19 cellular contexts compared by ENCODE assay signal in genomic region chr3:5750874-5751273, GRCh38.
A peak's percentile ranks its signal among the peaks of the same experiment; 100 is the strongest.
DNase-seq lines count a peak whose midpoint lies in the region; ATAC-seq, FAIRE-seq and TF ChIP-seq lines count a peak whose summit lies in the region.
"Had no signal": no experiment of that assay in that cellular context is flagged by ENCODE, and none has a peak within 500 bp of the region (broad histone marks: within the 10 kb centered on the region; RNA-seq: fewer than 3 reads in every experiment).

No MANE protein-coding gene starts in this region.

- TF ChIP-seq CTCF in HepG2 (CRISPR knock-in tag; IDR thresholded peaks at IDR 0.05) (no peak), right lobe of liver (IDR thresholded peaks at IDR 0.05) (no peak), IMR-90 (conservative IDR thresholded peaks at IDR 0.05; ENCODE audit: low read depth, low read length) (no peak)

- no peaks in the 10 kb centered on the region for H3K4me1 ChIP-seq in HepG2 (ENCODE audit: insufficient read depth, low read length)
- no peaks in the 10 kb centered on the region for H3K4me1 ChIP-seq in right lobe of liver
- H3K4me1 ChIP-seq in IMR-90 (ENCODE audit: control insufficient read depth, insufficient read depth, low read length) = no peaks in the 10 kb centered on the region
- H3K4me1 ChIP-seq: BE2C had no signal

- H2AFZ ChIP-seq in HepG2 (ENCODE audit: low read length) (no peak overlapping the region), IMR-90 (replicated peaks; ENCODE audit: low read length, poor library complexity) (no peak overlapping the region)

- no peak overlapping the region for H2BK5ac ChIP-seq in IMR-90 (ENCODE audit: low read depth, low read length, poor library complexity, severe bottlenecking)

- no peak overlapping the region for H4K91ac ChIP-seq in IMR-90 (ENCODE audit: insufficient read depth, low read depth, low read length)

- H2BK20ac ChIP-seq in IMR-90 (ENCODE audit: low read depth, low read length) = no peak overlapping the region

- H3K27me3 ChIP-seq in HepG2 (ENCODE audit: control insufficient read depth in 1 of 2, insufficient read depth in 2 of 2, low read length in 2 of 2) (no peaks in the 10 kb centered on the region), right lobe of liver (no peaks in the 10 kb centered on the region), IMR-90 (ENCODE audit: control insufficient read depth, insufficient read depth, low read length) (no peaks in the 10 kb centered on the region)
- H3K27me3 ChIP-seq: BE2C, BLaER1 had no signal

- TF ChIP-seq POLR2A in HepG2 (IDR thresholded peaks at IDR 0.05; ENCODE audit: insufficient read depth in 1 of 2, low read depth in 2 of 2, low read length in 2 of 2) (no peak), right lobe of liver (IDR thresholded peaks at IDR 0.05) (no peak), IMR-90 (IDR thresholded peaks at IDR 0.05; ENCODE audit: low read depth, low read length) (no peak)

- no peak overlapping the region for H3K27ac ChIP-seq in HepG2 (ENCODE audit: extremely low read length, insufficient read depth, low read length)
- H3K27ac ChIP-seq in right lobe of liver = no peak overlapping the region
- H3K27ac ChIP-seq in IMR-90 (ENCODE audit: insufficient read depth, low read length) = no peak overlapping the region
- H3K27ac ChIP-seq: 22Rv1, BLaER1 had no signal

- intact Hi-C loops in HepG2 (cut with micrococcal nuclease; ENCODE audit: unreplicated experiment) = no loop called here
- intact Hi-C loops in right lobe of liver (cut with DNase I) = no loop called here
- intact Hi-C loops in IMR-90 (cut with micrococcal nuclease) = no loop called here

- POLR2A ChIA-PET in HepG2 (lab: Yijun Ruan, JAX) (no interaction called here), IMR-90 (lab: Charles Lee; ENCODE audit: unreplicated experiment) (no interaction called here)

- H2BK120ac ChIP-seq in IMR-90 (ENCODE audit: low read depth, low read length) = no peak overlapping the region

- H3K4me3 ChIP-seq in HepG2 (replicated peaks in 1 of 3; ENCODE audit: insufficient read depth in 1 of 3, low read depth in 2 of 3, low read length in 3 of 3) (no peak overlapping the region), right lobe of liver (no peak overlapping the region), IMR-90 (ENCODE audit: insufficient read depth, low read depth, low read length) (no peak overlapping the region)
- H3K4me3 ChIP-seq: BLaER1 had no signal

- no peaks in the 10 kb centered on the region for H3K79me2 ChIP-seq in HepG2 (ENCODE audit: insufficient read depth, low read length)

- H3K4ac ChIP-seq in IMR-90 (ENCODE audit: low read depth, low read length) = no peak overlapping the region

- DNase-seq in HepG2 (ENCODE audit: low spot score) (no peak), right lobe of liver (no peak), IMR-90 (no peak), NCI-H1417 (lab: John Stamatoyannopoulos, UW) (no peak)
- DNase-seq: ACHN; BE2C; C1 segment of cervical spinal cord; CD4-positive, alpha-beta memory T cell; CD4-positive, CD25-positive, alpha-beta regulatory T cell; CD8-positive, alpha-beta memory T cell; COR-L47; DMS79 treated with DMSO at 0.1 percent for 48 hours; GF-D8 had no signal

- TF ChIP-seq RAD21 in HepG2 (CRISPR knock-in tag; IDR thresholded peaks at IDR 0.05) = no peak
- TF ChIP-seq RAD21 in IMR-90 (IDR thresholded peaks at IDR 0.05; ENCODE audit: low read length) = no peak

- H2AK9ac ChIP-seq in IMR-90 (replicated peaks; ENCODE audit: low read depth, low read length, poor library complexity) = no peak overlapping the region

- TF ChIP-seq EP300 in HepG2 (IDR thresholded peaks at IDR 0.05; ENCODE audit: low read depth in 2 of 2, low read length in 2 of 2) = no peak
- TF ChIP-seq EP300 in HepG2 (CRISPR knock-in tag; IDR thresholded peaks at IDR 0.05; ENCODE audit: borderline replicate concordance) = no peak

- ATAC-seq in HepG2 (no peak), right lobe of liver (no peak), IMR-90 (ENCODE audit: low read depth) (no peak), HG03571 (IDR thresholded peaks at IDR 0.05; ENCODE audit: unreplicated experiment) (no peak)

- H4K8ac ChIP-seq in IMR-90 (ENCODE audit: low read depth in 2 of 2, low read length in 2 of 2) = no peak overlapping the region

- H3K36me3 ChIP-seq in HepG2 (replicated peaks in 1 of 2; ENCODE audit: control insufficient read depth in 1 of 2, insufficient read depth in 2 of 2, low read length in 2 of 2) (no peaks in the 10 kb centered on the region), right lobe of liver (no peaks in the 10 kb centered on the region), IMR-90 (ENCODE audit: control insufficient read depth, insufficient read depth, low read length) (no peaks in the 10 kb centered on the region)
- H3K36me3 ChIP-seq: BE2C, BLaER1 had no signal

- H3K9me1 ChIP-seq in IMR-90 (ENCODE audit: insufficient read depth, low read length) = no peaks in the 10 kb centered on the region

- in situ Hi-C loops in HepG2 (cut with HindIII; ENCODE audit: extremely low pct_ligation_motif_present, low pct_unique_long_range_greater_than_20kb) = no loop called here
- in situ Hi-C loops in IMR-90 (cut with MboI; ENCODE audit: low sequenced_read_pairs) = no loop called here

- H3K79me1 ChIP-seq in IMR-90 (ENCODE audit: low read depth in 1 of 2, low read length in 2 of 2) = no peaks in the 10 kb centered on the region

- H4K5ac ChIP-seq in IMR-90 (ENCODE audit: low read depth, low read length) = no peak overlapping the region

- no peak overlapping the region for H3K14ac ChIP-seq in IMR-90 (replicated peaks; ENCODE audit: low read depth, low read length)

- no peak for FAIRE-seq in HepG2 (lab: Jason Lieb, UNC)
- FAIRE-seq: G401.6, GM12891, GM19239 had no signal

- no peak overlapping the region for H2BK15ac ChIP-seq in IMR-90 (ENCODE audit: low read depth, low read length)

- H3K18ac ChIP-seq in IMR-90 (ENCODE audit: low read depth, low read length) = no peak overlapping the region

- H2AK5ac ChIP-seq in IMR-90 (ENCODE audit: low read depth, low read length) = no peak overlapping the region

- no peaks in the 10 kb centered on the region for H4K20me1 ChIP-seq in HepG2 (ENCODE audit: insufficient read depth, low read length)
- H4K20me1 ChIP-seq in IMR-90 (ENCODE audit: insufficient read depth, low read length) = no peaks in the 10 kb centered on the region
- H4K20me1 ChIP-seq: BLaER1 had no signal

- H3K9me3 ChIP-seq in HepG2 (ENCODE audit: low read length) (no peaks in the 10 kb centered on the region), right lobe of liver (no peaks in the 10 kb centered on the region), IMR-90 (ENCODE audit: control insufficient read depth, insufficient read depth, low read length) (peaks cover 9% of the 10 kb centered on the region; the same call in 1 of the 2 replicates)
- H3K9me3 ChIP-seq: BE2C, BLaER1 had no signal

- H3K4me2 ChIP-seq in HepG2 (ENCODE audit: low read depth, low read length) = no peak overlapping the region
- H3K4me2 ChIP-seq in IMR-90 (ENCODE audit: low read depth, low read length) = no peak overlapping the region
- H3K4me2 ChIP-seq: BLaER1 had no signal

- H3K9ac ChIP-seq in HepG2 (ENCODE audit: insufficient read depth, low read depth, low read length) (no peak overlapping the region), IMR-90 (ENCODE audit: low read depth, low read length) (no peak overlapping the region)
- H3K9ac ChIP-seq: BLaER1 had no signal

- H3K23ac ChIP-seq in IMR-90 (ENCODE audit: low read depth, low read length) = no peak overlapping the region

- dilution Hi-C loops in IMR-90 (cut with HindIII; ENCODE audit: low sequenced_read_pairs, unreplicated experiment) = no loop called here

- no TSS peak for BruUV-seq in HepG2 (replicated peaks; lab: Mats Ljungman, UMichigan)
- BruUV-seq in IMR-90 (replicated peaks; lab: Mats Ljungman, UMichigan) = no TSS peak

- CTCF ChIA-PET in HepG2 (lab: Yijun Ruan, JAX; ENCODE audit: low intra/inter-chr PET ratio, low total read pairs) (no interaction called here), IMR-90 (lab: Yijun Ruan, JAX) (no interaction called here)

- H3K56ac ChIP-seq in IMR-90 (ENCODE audit: extremely low read depth, insufficient read depth, low read length) = no peak overlapping the region

TF ChIP-seq in HepG2, 621 proteins besides CTCF, POLR2A, EP300 and RAD21:
- peak; percentile 38 to 84; a peak in 3 of 4 replicates for TF ChIP-seq MAFK (conservative IDR thresholded peaks at IDR 0.05 in 1 of 2, IDR thresholded peaks at IDR 0.05 in 1 of 2; ENCODE audit: low read length in 2 of 2)
- TF ChIP-seq MAFF (IDR thresholded peaks at IDR 0.05; ENCODE audit: low read depth, low read length) = peak; percentile 66
- TF ChIP-seq PREB (CRISPR knock-in tag; IDR thresholded peaks at IDR 0.05) = no peak
- no peak for TF ChIP-seq ZNF143 (CRISPR knock-in tag; IDR thresholded peaks at IDR 0.05)

TF ChIP-seq in IMR-90, 13 proteins besides CTCF, POLR2A, EP300 and RAD21:
- TF ChIP-seq RFX5 (IDR thresholded peaks at IDR 0.05; ENCODE audit: low read depth, low read length) = no peak
- TF ChIP-seq MAFK (IDR thresholded peaks at IDR 0.05; ENCODE audit: low read depth, low read length) = peak; percentile 40; the same call in 1 of the 2 replicates
